Comparison of ENCODE assay signal across 8 cellular contexts in genomic region chr15:40441012-40441735, GRCh38. TPM values are rescaled to one million over a fixed set of nuclear protein-coding genes. Genes with fewer than 3 reads are reported as not detected.
DNase-seq lines count a peak whose midpoint lies in the region; ATAC-seq, FAIRE-seq and TF ChIP-seq lines count a peak whose summit lies in the region.

No MANE protein-coding gene starts in this region.

- no peak overlapping the region for H4K5ac ChIP-seq in IMR-90 (ENCODE audit: low read depth, low read length)

- no peak overlapping the region for H2BK15ac ChIP-seq in IMR-90 (ENCODE audit: low read depth, low read length)

- H3K36me3 ChIP-seq in ES-I3 (ENCODE audit: insufficient read depth, low read length) = no peaks in the 10 kb centered on the region
- no peaks in the 10 kb centered on the region for H3K36me3 ChIP-seq in IMR-90 (ENCODE audit: control insufficient read depth, insufficient read depth, low read length)
- H3K36me3 ChIP-seq in K562 (ENCODE audit: control insufficient read depth, insufficient read depth, low read length) = peaks cover 23% of the 10 kb centered on the region; the same call in 2 of the 3 replicates
- no peaks in the 10 kb centered on the region for H3K36me3 ChIP-seq in upper lobe of left lung

- peaks cover 10 to 38% of the 10 kb centered on the region in 2 experiments for H3K79me1 ChIP-seq in IMR-90 (ENCODE audit: low read depth in 1 of 2, low read length in 2 of 2)

- H2AFZ ChIP-seq in IMR-90 (replicated peaks; ENCODE audit: low read length, poor library complexity) (peak overlapping the region; percentile 78), K562 (ENCODE audit: low read depth, low read length) (no peak overlapping the region)

- H3K9ac ChIP-seq in ES-I3 (ENCODE audit: low read depth, low read length) = peak overlapping the region; percentile 62; the same call in 1 of the 2 replicates
- H3K9ac ChIP-seq in IMR-90 (ENCODE audit: low read depth, low read length) = peak overlapping the region; percentile 32; the same call in 1 of the 2 replicates
- peak overlapping the region; percentile 63 to 95; a peak in 3 of 4 replicates for H3K9ac ChIP-seq in K562 (ENCODE audit: insufficient read depth in 1 of 2, low read depth in 2 of 2, low read length in 2 of 2)

- TF ChIP-seq POLR2A in IMR-90 (IDR thresholded peaks at IDR 0.05; ENCODE audit: low read depth, low read length) = no peak
- TF ChIP-seq POLR2A in K562 (conservative IDR thresholded peaks at IDR 0.05) = no peak
- no peak for TF ChIP-seq POLR2A in lower leg skin (IDR thresholded peaks at IDR 0.05)
- peak in 1 of 4 donors; percentile 47 for TF ChIP-seq POLR2A in upper lobe of left lung (IDR thresholded peaks at IDR 0.05)

- H3K23ac ChIP-seq in IMR-90 (ENCODE audit: low read depth, low read length) = no peak overlapping the region

- no peak overlapping the region for H3K18ac ChIP-seq in IMR-90 (ENCODE audit: low read depth, low read length)

- dilution Hi-C loops in IMR-90 (cut with HindIII; ENCODE audit: low sequenced_read_pairs, unreplicated experiment) = no loop called here

- ATAC-seq in GM21447 (IDR thresholded peaks at IDR 0.05; ENCODE audit: unreplicated experiment) (peak; percentile 39), IMR-90 (ENCODE audit: low read depth) (peak; percentile 56), K562 (peak; percentile 13), upper lobe of left lung (ENCODE audit: low FRiP score in 2 of 2) (peak in 1 of 2 donors; percentile 0)

- FAIRE-seq in K562 (lab: Jason Lieb, UNC) = no peak

- H3K4me1 ChIP-seq in ES-I3 (ENCODE audit: insufficient read depth, low read length) = peaks cover 43% of the 10 kb centered on the region
- peaks cover 22% of the 10 kb centered on the region for H3K4me1 ChIP-seq in IMR-90 (ENCODE audit: control insufficient read depth, insufficient read depth, low read length)
- H3K4me1 ChIP-seq in K562 (replicated peaks in 1 of 2; ENCODE audit: control insufficient read depth in 2 of 2, insufficient read depth in 2 of 2, low read length in 2 of 2) = peaks cover 51 to 67% of the 10 kb centered on the region in 2 experiments
- H3K4me1 ChIP-seq in upper lobe of left lung = peaks cover 49 to 73% (median 54%) of the 10 kb centered on the region in 4 donors

- no peak overlapping the region for H3K14ac ChIP-seq in IMR-90 (replicated peaks; ENCODE audit: low read depth, low read length)

- TF ChIP-seq EP300 in K562 (IDR thresholded peaks at IDR 0.05; ENCODE audit: low read length) (no peak), upper lobe of left lung (IDR thresholded peaks at IDR 0.05) (no peak)

- H4K8ac ChIP-seq in IMR-90 (ENCODE audit: low read depth in 2 of 2, low read length in 2 of 2) = no peak overlapping the region

- H3K27me3 ChIP-seq in IMR-90 (ENCODE audit: control insufficient read depth, insufficient read depth, low read length) (peaks cover 41% of the 10 kb centered on the region), K562 (ENCODE audit: control insufficient read depth in 2 of 2, insufficient read depth in 2 of 2, low read length in 2 of 2) (no peaks in the 10 kb centered on the region), upper lobe of left lung (peaks cover 0 to 21% (median 10%) of the 10 kb centered on the region in 4 donors)

- H3K79me2 ChIP-seq in K562 (ENCODE audit: control insufficient read depth, insufficient read depth, low read length) = peaks cover 77% of the 10 kb centered on the region

- H3K27ac ChIP-seq in IMR-90 (ENCODE audit: insufficient read depth, low read length) (peak overlapping the region; percentile 23; the same call in 1 of the 2 replicates), K562 (ENCODE audit: extremely low read depth, low read depth, low read length) (peak overlapping the region; percentile 85), upper lobe of left lung (peak overlapping the region; percentile 73 to 91 (median 80))

- H4K20me1 ChIP-seq in IMR-90 (ENCODE audit: insufficient read depth, low read length) (peaks cover 43% of the 10 kb centered on the region), K562 (replicated peaks; ENCODE audit: control insufficient read depth, insufficient read depth, low read length) (peaks cover 31% of the 10 kb centered on the region)

- no peaks in the 10 kb centered on the region for H3K9me3 ChIP-seq in ES-I3 (ENCODE audit: control insufficient read depth, insufficient read depth, low read length)
- no peaks in the 10 kb centered on the region for H3K9me3 ChIP-seq in IMR-90 (ENCODE audit: control insufficient read depth, insufficient read depth, low read length)
- H3K9me3 ChIP-seq in K562 (replicated peaks; ENCODE audit: control insufficient read depth, insufficient read depth, low read depth, low read length) = no peaks in the 10 kb centered on the region
- H3K9me3 ChIP-seq in upper lobe of left lung = no peaks in the 10 kb centered on the region

- no peak overlapping the region for H3K4ac ChIP-seq in IMR-90 (ENCODE audit: low read depth, low read length)

- TF ChIP-seq RAD21 in IMR-90 (IDR thresholded peaks at IDR 0.05; ENCODE audit: low read length) (no peak), K562 (CRISPR knock-in tag; conservative IDR thresholded peaks at IDR 0.05 in 1 of 2, IDR thresholded peaks at IDR 0.05 in 1 of 2) (no peak; a peak in 1 of 4 replicates)

- H2AK9ac ChIP-seq in IMR-90 (replicated peaks; ENCODE audit: low read depth, low read length, poor library complexity) = peak overlapping the region; percentile 43

- CTCF ChIA-PET in IMR-90 (lab: Yijun Ruan, JAX) (interaction anchor here (1.1 kb wide), 1 partner anchor 18 kb away, joined by 4 read pairs; no protein-coding TSS in a partner anchor), K562 (lab: Yijun Ruan, JAX; ENCODE audit: low intra/inter-chr PET ratio) (interaction anchor here (0.7 kb wide), 2 partner anchors 29 to 896 kb away, joined by 4 read pairs; no protein-coding TSS in a partner anchor)

- TF ChIP-seq CTCF in IMR-90 (conservative IDR thresholded peaks at IDR 0.05; ENCODE audit: low read depth, low read length) = peak; percentile 32
- peak in 2 of 3 experiments; percentile 38 to 71; a peak in 4 of 6 replicates for TF ChIP-seq CTCF in K562 (IDR thresholded peaks at IDR 0.05 in 2 of 3, conservative IDR thresholded peaks at IDR 0.05 in 1 of 3; ENCODE audit: insufficient read depth in 2 of 3, low read depth in 1 of 3, low read length in 3 of 3)
- no peak for TF ChIP-seq CTCF in lower leg skin (IDR thresholded peaks at IDR 0.05)
- peak in 2 of 6 experiments; percentile 23 to 25 for TF ChIP-seq CTCF in upper lobe of left lung (IDR thresholded peaks at IDR 0.05)

- H3K4me3 ChIP-seq in IMR-90 (ENCODE audit: insufficient read depth, low read depth, low read length) = peak overlapping the region; percentile 83
- H3K4me3 ChIP-seq in K562 = peak overlapping the region; percentile 80
- peak overlapping the region; percentile 88 for H3K4me3 ChIP-seq in lower leg skin (ENCODE audit: low read depth, poor library complexity, severe bottlenecking)
- H3K4me3 ChIP-seq in upper lobe of left lung = peak overlapping the region; percentile 76 to 99 (median 97)

- in situ Hi-C loops in IMR-90 (cut with MboI; ENCODE audit: low sequenced_read_pairs) (no loop called here), K562 (cut with MboI) (no loop called here)

- no peak overlapping the region for H2BK5ac ChIP-seq in IMR-90 (ENCODE audit: low read depth, low read length, poor library complexity, severe bottlenecking)

- H2BK20ac ChIP-seq in IMR-90 (ENCODE audit: low read depth, low read length) = no peak overlapping the region

- no peak overlapping the region for H3K56ac ChIP-seq in IMR-90 (ENCODE audit: extremely low read depth, insufficient read depth, low read length)

- POLR2A ChIA-PET in IMR-90 (lab: Charles Lee; ENCODE audit: unreplicated experiment) (interaction anchor here (0.5 kb wide), 1 partner anchor 1314 kb away, joined by 6 read pairs; no protein-coding TSS in a partner anchor), K562 (lab: Yijun Ruan, JAX) (interaction anchor here (0.6 to 8.4 kb wide), 5 partner anchors 12 to 749 kb away, joined by 3 to 89 read pairs (median 5); no protein-coding TSS in a partner anchor)

- H3K9me1 ChIP-seq in IMR-90 (ENCODE audit: insufficient read depth, low read length) (peaks cover 11% of the 10 kb centered on the region), K562 (ENCODE audit: control insufficient read depth, insufficient read depth, low read length) (peaks cover 4% of the 10 kb centered on the region)

- 0% methylated on average over 24 of the region's 117 CpGs; no CpG with 5 or more reads in 1 of the 2 experiments for WGBS in IMR-90 (ENCODE audit: extremely low coverage in 2 of 2, insufficient read length in 1 of 2), 2 experiments
- WGBS in K562 (ENCODE audit: insufficient coverage, low coverage, missing lambda C conversion rate) = 0% methylated on average over 21 of the region's 117 CpGs
- 0 to 5% methylated on average over 11 to 26 of the region's 117 CpGs for WGBS in lower leg skin, 2 donors
- WGBS in upper lobe of left lung, 2 donors = 0% methylated on average over 5 of the region's 117 CpGs

- peak overlapping the region; percentile 79; the same call in 1 of the 2 replicates for H3K4me2 ChIP-seq in IMR-90 (ENCODE audit: low read depth, low read length)
- H3K4me2 ChIP-seq in K562 (ENCODE audit: insufficient read depth, low read length) = peak overlapping the region; percentile 66; the same call in 1 of the 2 replicates

- H2BK120ac ChIP-seq in IMR-90 (ENCODE audit: low read depth, low read length) = no peak overlapping the region

- DNase-seq in IMR-90 (no peak), K562 (ENCODE audit: extremely low read depth in 1 of 4, low spot score in 3 of 4) (peak in 3 of 4 experiments; percentile 53 to 76 (median 73)), lower leg skin (ENCODE audit: low spot score in 2 of 2) (no peak), upper lobe of left lung (peak in 1 of 2 donors; percentile 93), DMS79 treated with DMSO at 0.1 percent for 48 hours (lab: John Stamatoyannopoulos, UW) (no peak), NCI-H226 (no peak)

- no peak overlapping the region for H4K91ac ChIP-seq in IMR-90 (ENCODE audit: insufficient read depth, low read depth, low read length)

- H2AK5ac ChIP-seq in IMR-90 (ENCODE audit: low read depth, low read length) = no peak overlapping the region

- BruUV-seq in IMR-90 (replicated peaks; lab: Mats Ljungman, UMichigan) (no TSS peak), K562 (replicated peaks; lab: Mats Ljungman, UMichigan) (no TSS peak)

- intact Hi-C loops in IMR-90 (cut with micrococcal nuclease) (loop anchor here (5.0 kb wide), 1 partner anchor 71 kb away; no protein-coding TSS in a partner anchor), K562 (cut with micrococcal nuclease) (loop anchor here (2.0 to 5.0 kb wide), 2 partner anchors 30 to 66 kb away; partner anchors contain the start of gene CHST14), lower leg skin (cut with DNase I; ENCODE audit: low total_unique reads) (no loop called here)

RNA-seq across cellular contexts. Expression of gene BAHD1, which starts 0.4 kb away (rescaled TPM):
- total RNA-seq in IMR-90 (2012; rRNA removed) (3.0 and 3.6 TPM in 2 replicates), K562 (2014; rRNA removed) (15.2 and 20.8 TPM in 2 replicates), K562 (2014; rRNA removed; fragmentation: Illumina TruSeq; extraction: Trizol) (9.7 and 10.3 TPM in 2 replicates), K562 (2015; rRNA removed; fragmentation: Illumina TruSeq; extraction: Trizol) (11.5 and 12.3 TPM in 2 replicates), K562 (2021) (33.6 and 38.5 TPM in 2 replicates), lower leg skin (10 to 100 TPM; 12.8 to 18.5 (median 16.2) TPM), upper lobe of left lung (10 to 100 TPM; 21.0 to 36.9 (median 28.5) TPM)
- polyA plus RNA-seq in IMR-90 (2012; rRNA removed) (8.1 and 8.7 TPM in 2 replicates), K562 (2011; rRNA removed) (9.7 and 10.6 TPM in 2 replicates), K562 (2014; fragmentation: Illumina TruSeq; extraction: Trizol) (18.4 and 26.4 TPM in 2 replicates), K562 (2014; fragmentation: Nextera tagmentation; extraction: Ambion mirVana) (under 1 TPM; 0.55 to 0.80 TPM), K562 (2014; rRNA removed) (19.0 and 19.4 TPM in 2 replicates)
- 6.7 and 8.5 TPM in 2 replicates for polyA plus RNA-seq in IMR-90 (2012; cell fraction: cytosol; rRNA removed)
- 16.1 and 18.7 TPM in 2 replicates for polyA plus RNA-seq in IMR-90 (2012; cell fraction: nucleus; rRNA removed; ENCODE audit: low replicate concordance)
- total RNA-seq in K562 (2011; cell fraction: chromatin; rRNA removed; ENCODE audit: low replicate concordance) = 30.6 and 63.4 TPM in 2 replicates
- total RNA-seq in K562 (2011; cell fraction: nucleolus; rRNA removed) = 33.2 and 38.7 TPM in 2 replicates
- 31.7 and 43.1 TPM in 2 replicates for total RNA-seq in K562 (2011; cell fraction: nucleoplasm; rRNA removed)
- 9.1 and 16.4 TPM in 2 replicates for polyA plus RNA-seq in K562 (2011; cell fraction: cytosol; rRNA removed)
- polyA plus RNA-seq in K562 (2011; cell fraction: nucleus; rRNA removed) = 27.1 and 43.2 TPM in 2 replicates
- 24.0 and 25.8 TPM in 2 replicates for polyA plus RNA-seq in K562 (2012)
- polyA minus RNA-seq in K562 (2011; rRNA and poly(A)+ RNA removed) = 7.1 and 10.0 TPM in 2 replicates
- polyA minus RNA-seq in K562 (2011; cell fraction: cytosol; rRNA and poly(A)+ RNA removed) = 12.7 TPM in 2 replicates
- polyA minus RNA-seq in K562 (2011; cell fraction: nucleus; rRNA and poly(A)+ RNA removed) = 10.5 and 12.2 TPM in 2 replicates

RNA-seq across cellular contexts. Expression of gene CHST14, which starts 29.6 kb away (rescaled TPM):
- 3.3 and 3.8 TPM in 2 replicates for total RNA-seq in IMR-90 (2012; rRNA removed)
- polyA plus RNA-seq in IMR-90 (2012; rRNA removed) = 19.5 and 20.6 TPM in 2 replicates
- 14.8 and 30.7 TPM in 2 replicates for polyA plus RNA-seq in IMR-90 (2012; cell fraction: cytosol; rRNA removed)
- polyA plus RNA-seq in IMR-90 (2012; cell fraction: nucleus; rRNA removed; ENCODE audit: low replicate concordance) = 7.1 and 9.7 TPM in 2 replicates
- 4.2 and 14.3 TPM in 2 replicates for total RNA-seq in K562 (2011; cell fraction: chromatin; rRNA removed; ENCODE audit: low replicate concordance)
- total RNA-seq in K562 (2011; cell fraction: nucleolus; rRNA removed) = 18.7 and 22.0 TPM in 2 replicates
- 17.9 and 21.1 TPM in 2 replicates for total RNA-seq in K562 (2011; cell fraction: nucleoplasm; rRNA removed)
- 4.0 and 5.6 TPM in 2 replicates for total RNA-seq in K562 (2014; rRNA removed)
- total RNA-seq in K562 (2014; rRNA removed; fragmentation: Illumina TruSeq; extraction: Trizol) = 2.3 and 2.5 TPM in 2 replicates
- 4.6 TPM in 2 replicates for total RNA-seq in K562 (2015; rRNA removed; fragmentation: Illumina TruSeq; extraction: Trizol)
- total RNA-seq in K562 (2021) = 11.2 and 12.1 TPM in 2 replicates
- polyA plus RNA-seq in K562 (2011; rRNA removed) = 4.5 and 6.4 TPM in 2 replicates
- polyA plus RNA-seq in K562 (2011; cell fraction: cytosol; rRNA removed) = 6.6 and 8.1 TPM in 2 replicates
- polyA plus RNA-seq in K562 (2011; cell fraction: nucleus; rRNA removed) = 4.8 and 5.2 TPM in 2 replicates
- polyA plus RNA-seq in K562 (2012) = 12.0 and 17.1 TPM in 2 replicates
- 6.3 and 7.5 TPM in 2 replicates for polyA plus RNA-seq in K562 (2014; fragmentation: Illumina TruSeq; extraction: Trizol)
- 1 to 10 TPM; 1.6 to 2.3 TPM for polyA plus RNA-seq in K562 (2014; fragmentation: Nextera tagmentation; extraction: Ambion mirVana)
- 3.9 and 4.8 TPM in 2 replicates for polyA plus RNA-seq in K562 (2014; rRNA removed)
- polyA minus RNA-seq in K562 (2011; rRNA and poly(A)+ RNA removed) = 3.1 TPM in 2 replicates
- 6.2 and 11.7 TPM in 2 replicates for polyA minus RNA-seq in K562 (2011; cell fraction: cytosol; rRNA and poly(A)+ RNA removed)
- polyA minus RNA-seq in K562 (2011; cell fraction: nucleus; rRNA and poly(A)+ RNA removed) = 2.7 and 3.8 TPM in 2 replicates
- total RNA-seq in lower leg skin = 1 to 10 TPM; 5.6 to 10.0 (median 8.8) TPM
- total RNA-seq in upper lobe of left lung = 10 to 100 TPM in 5 of 6 donors, 1 to 10 TPM in 1; 3.1 to 20.6 (median 14.6) TPM

RNA-seq across cellular contexts. Expression of gene IVD, which starts 35.6 kb away (rescaled TPM):
- total RNA-seq in IMR-90 (2012; rRNA removed) (27.5 and 31.7 TPM in 2 replicates), K562 (2014; rRNA removed) (2.5 and 3.0 TPM in 2 replicates), K562 (2014; rRNA removed; fragmentation: Illumina TruSeq; extraction: Trizol) (2.2 and 2.4 TPM in 2 replicates), K562 (2015; rRNA removed; fragmentation: Illumina TruSeq; extraction: Trizol) (1.5 and 2.0 TPM in 2 replicates), K562 (2021) (3.6 and 5.6 TPM in 2 replicates), lower leg skin (10 to 100 TPM in 3 of 4 donors, 1 to 10 TPM in 1; 5.9 to 21.1 (median 12.6) TPM), upper lobe of left lung (100 to 1,000 TPM in 2 of 6 donors, 10 to 100 TPM in 4; 68.1 to 112 (median 94.5) TPM)
- polyA plus RNA-seq in IMR-90 (2012; rRNA removed) (38.3 and 41.1 TPM in 2 replicates), K562 (2011; rRNA removed) (4.5 and 6.9 TPM in 2 replicates), K562 (2014; fragmentation: Illumina TruSeq; extraction: Trizol) (1.1 and 1.4 TPM in 2 replicates), K562 (2014; fragmentation: Nextera tagmentation; extraction: Ambion mirVana) (under 1 TPM; 0.15 to 0.45 TPM), K562 (2014; rRNA removed) (2.9 and 3.5 TPM in 2 replicates)
- polyA plus RNA-seq in IMR-90 (2012; cell fraction: cytosol; rRNA removed) = 29.2 and 45.5 TPM in 2 replicates
- polyA plus RNA-seq in IMR-90 (2012; cell fraction: nucleus; rRNA removed; ENCODE audit: low replicate concordance) = 59.4 and 93.2 TPM in 2 replicates
- total RNA-seq in K562 (2011; cell fraction: chromatin; rRNA removed; ENCODE audit: low replicate concordance) = 26.5 and 47.8 TPM in 2 replicates
- total RNA-seq in K562 (2011; cell fraction: nucleolus; rRNA removed) = 16.8 and 18.7 TPM in 2 replicates
- 20.5 and 23.3 TPM in 2 replicates for total RNA-seq in K562 (2011; cell fraction: nucleoplasm; rRNA removed)
- 2.1 and 4.2 TPM in 2 replicates for polyA plus RNA-seq in K562 (2011; cell fraction: cytosol; rRNA removed)
- 10.5 and 14.0 TPM in 2 replicates for polyA plus RNA-seq in K562 (2011; cell fraction: nucleus; rRNA removed)
- 1.4 and 3.7 TPM in 2 replicates for polyA plus RNA-seq in K562 (2012)
- polyA minus RNA-seq in K562 (2011; rRNA and poly(A)+ RNA removed) = 5.8 and 10.9 TPM in 2 replicates
- 3.1 and 4.5 TPM in 2 replicates for polyA minus RNA-seq in K562 (2011; cell fraction: cytosol; rRNA and poly(A)+ RNA removed)
- polyA minus RNA-seq in K562 (2011; cell fraction: nucleus; rRNA and poly(A)+ RNA removed) = 4.6 and 6.7 TPM in 2 replicates

RNA-seq across cellular contexts. Expression of gene KNSTRN, which starts 58.7 kb away (rescaled TPM):
- total RNA-seq in IMR-90 (2012; rRNA removed) = 73.5 and 73.6 TPM in 2 replicates
- polyA plus RNA-seq in IMR-90 (2012; rRNA removed) = 31.2 and 33.1 TPM in 2 replicates
- 8.8 and 11.8 TPM in 2 replicates for polyA plus RNA-seq in IMR-90 (2012; cell fraction: cytosol; rRNA removed)
- polyA plus RNA-seq in IMR-90 (2012; cell fraction: nucleus; rRNA removed; ENCODE audit: low replicate concordance) = 4.1 and 22.6 TPM in 2 replicates
- total RNA-seq in K562 (2011; cell fraction: chromatin; rRNA removed; ENCODE audit: low replicate concordance) = 84.3 and 130 TPM in 2 replicates
- 50.7 and 57.5 TPM in 2 replicates for total RNA-seq in K562 (2011; cell fraction: nucleolus; rRNA removed)
- 75.5 and 94.3 TPM in 2 replicates for total RNA-seq in K562 (2011; cell fraction: nucleoplasm; rRNA removed)
- total RNA-seq in K562 (2014; rRNA removed) = 51.4 and 62.3 TPM in 2 replicates
- 88.2 and 99.8 TPM in 2 replicates for total RNA-seq in K562 (2014; rRNA removed; fragmentation: Illumina TruSeq; extraction: Trizol)
- total RNA-seq in K562 (2015; rRNA removed; fragmentation: Illumina TruSeq; extraction: Trizol) = 85.8 and 87.3 TPM in 2 replicates
- total RNA-seq in K562 (2021) = 64.3 and 65.7 TPM in 2 replicates
- polyA plus RNA-seq in K562 (2011; rRNA removed) = 59.7 and 80.0 TPM in 2 replicates
- polyA plus RNA-seq in K562 (2011; cell fraction: cytosol; rRNA removed) = 30.2 and 32.2 TPM in 2 replicates
- polyA plus RNA-seq in K562 (2011; cell fraction: nucleus; rRNA removed) = 38.3 and 42.7 TPM in 2 replicates
- polyA plus RNA-seq in K562 (2012) = 31.8 and 42.4 TPM in 2 replicates
- polyA plus RNA-seq in K562 (2014; fragmentation: Illumina TruSeq; extraction: Trizol) = 74.7 and 75.0 TPM in 2 replicates
- polyA plus RNA-seq in K562 (2014; fragmentation: Nextera tagmentation; extraction: Ambion mirVana) = 10 to 100 TPM; 48.7 to 66.3 TPM
- polyA plus RNA-seq in K562 (2014; rRNA removed) = 61.9 and 63.9 TPM in 2 replicates
- polyA minus RNA-seq in K562 (2011; rRNA and poly(A)+ RNA removed) = 111 and 131 TPM in 2 replicates
- 29.8 and 39.7 TPM in 2 replicates for polyA minus RNA-seq in K562 (2011; cell fraction: cytosol; rRNA and poly(A)+ RNA removed)
- 19.1 and 47.0 TPM in 2 replicates for polyA minus RNA-seq in K562 (2011; cell fraction: nucleus; rRNA and poly(A)+ RNA removed)
- total RNA-seq in lower leg skin = 10 to 100 TPM in 3 of 4 donors, 1 to 10 TPM in 1; 7.6 to 24.8 (median 13.1) TPM
- 10 to 100 TPM; 10.6 to 27.6 (median 17.3) TPM for total RNA-seq in upper lobe of left lung

Comparison
In these comparisons a context has a peak if more than half of its experiments do, and no peak if none do; other contexts are left out.
1. DNase-seq: peak in K562 (3 of 4); none in IMR-90 (single experiment), lower leg skin (0 of 2), DMS79 treated with DMSO at 0.1 percent for 48 hours (single experiment) and NCI-H226 (single experiment).
2. H3K27ac ChIP-seq: peak in every context shown above with its lines; median percentile 85 in K562; 80 in upper lobe of left lung; 23 in IMR-90.
3. CTCF ChIP-seq: peak in IMR-90 (single experiment) and K562 (2 of 3); none in lower leg skin (0 of 3).
4. Peak in every context shown above with its lines, with median percentiles within 50 percentile points of each other: H3K9ac ChIP-seq and H3K4me3 ChIP-seq.